Comparison of ENCODE assay signal across 39 cellular contexts in genomic region chr7:99257675-99258074, GRCh38. TPM values are rescaled to one million over a fixed set of nuclear protein-coding genes. Genes with fewer than 3 reads are reported as not detected.
"Had no signal": no experiment of that assay in that cellular context is flagged by ENCODE, and none has a peak within 500 bp of the region (broad histone marks: within the 10 kb centered on the region; RNA-seq: fewer than 3 reads in every experiment).

No MANE protein-coding gene starts in this region.

- DNase-seq: activated CD4-positive, alpha-beta memory T cell treated with anti-CD3 and anti-CD28 coated beads, Interleukin-2, amount 10 ng/mL, durations not matched to agents 7 days and 5 days; activated CD4-positive, alpha-beta T cell treated with anti-CD3 and anti-CD28 coated beads for 1 hour; activated CD4-positive, alpha-beta T cell treated with anti-CD3 and anti-CD28 coated beads for 36 hours; activated CD4-positive, alpha-beta T cell treated with anti-CD3 and anti-CD28 coated beads for 48 hours; activated CD4-positive, alpha-beta T cell treated with anti-CD3 and anti-CD28 coated beads, Interleukin-2, amount 10 ng/mL, durations not matched to agents 7 days and 5 days; activated CD4-positive, alpha-beta T cell treated with anti-CD3 and anti-CD28 coated beads, Interleukin-2, amount 50 U/mL, for 48 hours; activated CD4-positive, CD25-positive, alpha-beta regulatory T cell; activated CD8-positive, alpha-beta memory T cell treated with anti-CD3 and anti-CD28 coated beads for 24 hours; activated CD8-positive, alpha-beta memory T cell treated with anti-CD3 and anti-CD28 coated beads, Interleukin-2, amount 10 ng/mL, durations not matched to agents 7 days and 5 days; activated CD8-positive, alpha-beta memory T cell treated with anti-CD3 and anti-CD28 coated beads, Interleukin-2, amount 50 U/mL, for 48 hours; activated CD8-positive, alpha-beta T cell treated with anti-CD3 and anti-CD28 coated beads, Interleukin-2, amount 10 ng/mL, durations not matched to agents 7 days and 5 days; activated effector memory CD4-positive, alpha-beta T cell treated with Interleukin-2 at 50 U/mL for 16 hours; activated gamma-delta T cell; activated naive CD4-positive, alpha-beta T cell treated with anti-CD3 and anti-CD28 coated beads, Interleukin-2, amount 10 ng/mL, durations not matched to agents 7 days and 5 days; activated naive CD4-positive, alpha-beta T cell treated with Interleukin-2 at 50 U/mL for 16 hours; activated naive CD8-positive, alpha-beta T cell treated with anti-CD3 and anti-CD28 coated beads, Interleukin-2, amount 10 ng/mL, durations not matched to agents 7 days and 5 days; activated naive CD8-positive, alpha-beta T cell treated with anti-CD3 and anti-CD28 coated beads, Interleukin-2, amount 50 U/mL, for 24 hours; activated T-cell treated with anti-CD3 and anti-CD28 coated beads, Interleukin-2, amount 50 U/mL, for 24 hours; activated T-cell treated with anti-CD3 and anti-CD28 coated beads, Interleukin-2, amount 50 U/mL, for 48 hours; amygdala; anterior cingulate cortex; caudate nucleus; cerebellar nuclear complex; T-helper 2 cell; T-helper 9 cell had no signal

- FAIRE-seq: TTC549 had no signal

- H3K36me3 ChIP-seq: ascending aorta, cardiac muscle cell had no signal

- H3K4me1 Mint-ChIP-seq: activated CD4-positive, alpha-beta memory T cell treated with anti-CD3 and anti-CD28 coated beads, Interleukin-2, amount 10 ng/mL, durations not matched to agents 7 days and 5 days; activated CD4-positive, alpha-beta T cell treated with anti-CD3 and anti-CD28 coated beads for 36 hours; activated CD4-positive, alpha-beta T cell treated with anti-CD3 and anti-CD28 coated beads, Interleukin-2, amount 10 ng/mL, durations not matched to agents 7 days and 5 days; activated CD8-positive, alpha-beta memory T cell treated with anti-CD3 and anti-CD28 coated beads, Interleukin-2, amount 10 ng/mL, durations not matched to agents 7 days and 5 days; activated naive CD4-positive, alpha-beta T cell treated with anti-CD3 and anti-CD28 coated beads, Interleukin-2, amount 10 ng/mL, durations not matched to agents 7 days and 5 days; activated naive CD4-positive, alpha-beta T cell treated with anti-CD3 and anti-CD28 coated beads, Interleukin-2, amount 50 U/mL, for 24 hours; activated naive CD8-positive, alpha-beta T cell treated with anti-CD3 and anti-CD28 coated beads, Interleukin-2, amount 10 ng/mL, durations not matched to agents 7 days and 5 days; activated naive CD8-positive, alpha-beta T cell treated with anti-CD3 and anti-CD28 coated beads, Interleukin-2, amount 50 U/mL, for 24 hours; brain; central memory CD8-positive, alpha-beta T cell had no signal

- H3K27ac ChIP-seq: ascending aorta, cardiac muscle cell, VCaP had no signal

- H3K27me3 ChIP-seq: ascending aorta, cardiac muscle cell had no signal

- H3K9me3 ChIP-seq: ascending aorta had no signal

- H3K4me3 Mint-ChIP-seq: activated CD4-positive, alpha-beta memory T cell treated with anti-CD3 and anti-CD28 coated beads, Interleukin-2, amount 10 ng/mL, durations not matched to agents 7 days and 5 days; activated CD4-positive, alpha-beta T cell treated with anti-CD3 and anti-CD28 coated beads for 36 hours; activated CD4-positive, alpha-beta T cell treated with anti-CD3 and anti-CD28 coated beads, Interleukin-2, amount 10 ng/mL, durations not matched to agents 7 days and 5 days; activated CD8-positive, alpha-beta memory T cell treated with anti-CD3 and anti-CD28 coated beads, Interleukin-2, amount 10 ng/mL, durations not matched to agents 7 days and 5 days; activated CD8-positive, alpha-beta T cell treated with anti-CD3 and anti-CD28 coated beads, Interleukin-2, amount 10 ng/mL, durations not matched to agents 7 days and 5 days; activated naive CD4-positive, alpha-beta T cell treated with anti-CD3 and anti-CD28 coated beads, Interleukin-2, amount 10 ng/mL, durations not matched to agents 7 days and 5 days; activated naive CD4-positive, alpha-beta T cell treated with anti-CD3 and anti-CD28 coated beads, Interleukin-2, amount 50 U/mL, for 24 hours; activated naive CD8-positive, alpha-beta T cell; activated naive CD8-positive, alpha-beta T cell treated with anti-CD3 and anti-CD28 coated beads, Interleukin-2, amount 10 ng/mL, durations not matched to agents 7 days and 5 days; activated naive CD8-positive, alpha-beta T cell treated with anti-CD3 and anti-CD28 coated beads, Interleukin-2, amount 50 U/mL, for 24 hours; activated T-cell treated with anti-CD3 and anti-CD28 coated beads, Interleukin-2, amount 50 U/mL, for 24 hours; brain; central memory CD8-positive, alpha-beta T cell; T-helper 1 cell treated with Interleukin-12 subunit alpha and Interleukin-12 subunit beta and Interleukin-4 antibody, amounts not matched to agents 30 μg/mL and 1 μg/mL, for 36 hours; T-helper 2 cell treated with Interferon-gamma antibody and Interleukin-4, amounts not matched to agents 5 μg/mL and 100 μg/mL, for 36 hours had no signal

- H3K36me3 Mint-ChIP-seq: activated CD8-positive, alpha-beta memory T cell treated with anti-CD3 and anti-CD28 coated beads, Interleukin-2, amount 10 ng/mL, durations not matched to agents 7 days and 5 days; activated naive CD4-positive, alpha-beta T cell treated with anti-CD3 and anti-CD28 coated beads, Interleukin-2, amount 10 ng/mL, durations not matched to agents 7 days and 5 days; activated naive CD4-positive, alpha-beta T cell treated with anti-CD3 and anti-CD28 coated beads, Interleukin-2, amount 50 U/mL, for 24 hours; activated naive CD8-positive, alpha-beta T cell; activated naive CD8-positive, alpha-beta T cell treated with anti-CD3 and anti-CD28 coated beads, Interleukin-2, amount 10 ng/mL, durations not matched to agents 7 days and 5 days; brain had no signal

- H3K27me3 Mint-ChIP-seq: activated CD4-positive, alpha-beta T cell treated with anti-CD3 and anti-CD28 coated beads for 36 hours; activated naive CD8-positive, alpha-beta T cell treated with anti-CD3 and anti-CD28 coated beads, Interleukin-2, amount 50 U/mL, for 24 hours had no signal

- ATAC-seq: activated CD4-positive, alpha-beta T cell treated with anti-CD3 and anti-CD28 coated beads for 36 hours; activated CD4-positive, CD25-positive, alpha-beta regulatory T cell treated with anti-CD3 and anti-CD28 coated beads, Interleukin-2, amount 50 U/mL, for 24 hours; activated CD8-positive, alpha-beta memory T cell treated with anti-CD3 and anti-CD28 coated beads, Interleukin-2, amount 10 ng/mL, durations not matched to agents 7 days and 5 days; activated CD8-positive, alpha-beta T cell treated with anti-CD3 and anti-CD28 coated beads, Interleukin-2, amount 10 ng/mL, durations not matched to agents 7 days and 5 days; activated naive CD8-positive, alpha-beta T cell treated with anti-CD3 and anti-CD28 coated beads, Interleukin-2, amount 50 U/mL, for 24 hours had no signal

- H3K9me3 Mint-ChIP-seq: activated CD4-positive, alpha-beta memory T cell treated with anti-CD3 and anti-CD28 coated beads, Interleukin-2, amount 10 ng/mL, durations not matched to agents 7 days and 5 days; activated CD4-positive, alpha-beta T cell treated with anti-CD3 and anti-CD28 coated beads, Interleukin-2, amount 10 ng/mL, durations not matched to agents 7 days and 5 days; activated naive CD4-positive, alpha-beta T cell treated with anti-CD3 and anti-CD28 coated beads, Interleukin-2, amount 10 ng/mL, durations not matched to agents 7 days and 5 days; activated naive CD4-positive, alpha-beta T cell treated with anti-CD3 and anti-CD28 coated beads, Interleukin-2, amount 50 U/mL, for 24 hours; activated naive CD8-positive, alpha-beta T cell treated with anti-CD3 and anti-CD28 coated beads, Interleukin-2, amount 10 ng/mL, durations not matched to agents 7 days and 5 days; activated naive CD8-positive, alpha-beta T cell treated with anti-CD3 and anti-CD28 coated beads, Interleukin-2, amount 50 U/mL, for 24 hours; activated T-cell treated with anti-CD3 and anti-CD28 coated beads, Interleukin-2, amount 50 U/mL, for 24 hours; activated T-helper 2 cell treated with anti-CD3 and anti-CD28 coated beads, Interferon-gamma antibody, Interleukin-2, Interleukin-4, amounts not matched to agents 10 μg/mL and 5 μg/mL and 100 μg/mL, durations not matched to agents 14 hours and 24 hours and 36 hours; central memory CD8-positive, alpha-beta T cell; T-helper 1 cell treated with Interleukin-12 subunit alpha and Interleukin-12 subunit beta and Interleukin-4 antibody, amounts not matched to agents 30 μg/mL and 1 μg/mL, for 36 hours; T-helper 2 cell treated with Interferon-gamma antibody and Interleukin-4, amounts not matched to agents 5 μg/mL and 100 μg/mL, for 36 hours had no signal

- H3K27ac Mint-ChIP-seq: activated CD4-positive, alpha-beta memory T cell treated with anti-CD3 and anti-CD28 coated beads, Interleukin-2, amount 10 ng/mL, durations not matched to agents 7 days and 5 days; activated CD4-positive, alpha-beta T cell treated with anti-CD3 and anti-CD28 coated beads for 36 hours; activated CD4-positive, alpha-beta T cell treated with anti-CD3 and anti-CD28 coated beads, Interleukin-2, amount 10 ng/mL, durations not matched to agents 7 days and 5 days; activated CD8-positive, alpha-beta memory T cell treated with anti-CD3 and anti-CD28 coated beads, Interleukin-2, amount 10 ng/mL, durations not matched to agents 7 days and 5 days; activated CD8-positive, alpha-beta T cell treated with anti-CD3 and anti-CD28 coated beads, Interleukin-2, amount 10 ng/mL, durations not matched to agents 7 days and 5 days; activated naive CD4-positive, alpha-beta T cell treated with anti-CD3 and anti-CD28 coated beads, Interleukin-2, amount 10 ng/mL, durations not matched to agents 7 days and 5 days; activated naive CD4-positive, alpha-beta T cell treated with anti-CD3 and anti-CD28 coated beads, Interleukin-2, amount 50 U/mL, for 24 hours; activated naive CD8-positive, alpha-beta T cell; activated naive CD8-positive, alpha-beta T cell treated with anti-CD3 and anti-CD28 coated beads, Interleukin-2, amount 10 ng/mL, durations not matched to agents 7 days and 5 days; activated naive CD8-positive, alpha-beta T cell treated with anti-CD3 and anti-CD28 coated beads, Interleukin-2, amount 50 U/mL, for 24 hours; activated T-cell treated with anti-CD3 and anti-CD28 coated beads, Interleukin-2, amount 50 U/mL, for 24 hours; activated T-helper 2 cell treated with anti-CD3 and anti-CD28 coated beads, Interferon-gamma antibody, Interleukin-2, Interleukin-4, amounts not matched to agents 10 μg/mL and 5 μg/mL and 100 μg/mL, durations not matched to agents 14 hours and 24 hours and 36 hours; brain; T-helper 1 cell treated with Interleukin-12 subunit alpha and Interleukin-12 subunit beta and Interleukin-4 antibody, amounts not matched to agents 30 μg/mL and 1 μg/mL, for 36 hours; T-helper 2 cell treated with Interferon-gamma antibody and Interleukin-4, amounts not matched to agents 5 μg/mL and 100 μg/mL, for 36 hours had no signal

- H3K4me3 ChIP-seq: ascending aorta, cardiac muscle cell had no signal

RNA-seq across cellular contexts. Expression of gene MYH16, which starts 15.0 kb away (rescaled TPM):
- total RNA-seq: activated CD4-positive, alpha-beta memory T cell treated with anti-CD3 and anti-CD28 coated beads, Interleukin-2, amount 10 ng/mL, durations not matched to agents 7 days and 5 days; activated CD4-positive, alpha-beta T cell treated with anti-CD3 and anti-CD28 coated beads for 36 hours; activated CD4-positive, alpha-beta T cell treated with anti-CD3 and anti-CD28 coated beads, Interleukin-2, amount 10 ng/mL, durations not matched to agents 7 days and 5 days; activated CD8-positive, alpha-beta memory T cell treated with anti-CD3 and anti-CD28 coated beads, Interleukin-2, amount 10 ng/mL, durations not matched to agents 7 days and 5 days; activated CD8-positive, alpha-beta T cell treated with anti-CD3 and anti-CD28 coated beads, Interleukin-2, amount 10 ng/mL, durations not matched to agents 7 days and 5 days; activated naive CD8-positive, alpha-beta T cell treated with anti-CD3 and anti-CD28 coated beads, Interleukin-2, amount 10 ng/mL, durations not matched to agents 7 days and 5 days; activated T-helper 2 cell treated with anti-CD3 and anti-CD28 coated beads, Interferon-gamma antibody, Interleukin-2, Interleukin-4, amounts not matched to agents 10 μg/mL and 5 μg/mL and 100 μg/mL, durations not matched to agents 14 hours and 24 hours and 36 hours; ascending aorta; cardiac muscle cell; chondrocyte had no signal
- polyA plus RNA-seq: adipose tissue had no signal

RNA-seq across cellular contexts. Expression of gene KPNA7, which starts 49.8 kb away (rescaled TPM):
- total RNA-seq: activated CD4-positive, alpha-beta memory T cell treated with anti-CD3 and anti-CD28 coated beads, Interleukin-2, amount 10 ng/mL, durations not matched to agents 7 days and 5 days; activated CD4-positive, alpha-beta T cell treated with anti-CD3 and anti-CD28 coated beads for 36 hours; activated CD4-positive, alpha-beta T cell treated with anti-CD3 and anti-CD28 coated beads, Interleukin-2, amount 10 ng/mL, durations not matched to agents 7 days and 5 days; activated CD8-positive, alpha-beta memory T cell treated with anti-CD3 and anti-CD28 coated beads, Interleukin-2, amount 10 ng/mL, durations not matched to agents 7 days and 5 days; activated CD8-positive, alpha-beta T cell treated with anti-CD3 and anti-CD28 coated beads, Interleukin-2, amount 10 ng/mL, durations not matched to agents 7 days and 5 days; activated naive CD8-positive, alpha-beta T cell treated with anti-CD3 and anti-CD28 coated beads, Interleukin-2, amount 10 ng/mL, durations not matched to agents 7 days and 5 days; activated T-helper 2 cell treated with anti-CD3 and anti-CD28 coated beads, Interferon-gamma antibody, Interleukin-2, Interleukin-4, amounts not matched to agents 10 μg/mL and 5 μg/mL and 100 μg/mL, durations not matched to agents 14 hours and 24 hours and 36 hours; ascending aorta; cardiac muscle cell; chondrocyte had no signal
- polyA plus RNA-seq: cardiac muscle cell had no signal
